ENCODE assay signal across 16 cellular contexts in the genomic region with DNA sequence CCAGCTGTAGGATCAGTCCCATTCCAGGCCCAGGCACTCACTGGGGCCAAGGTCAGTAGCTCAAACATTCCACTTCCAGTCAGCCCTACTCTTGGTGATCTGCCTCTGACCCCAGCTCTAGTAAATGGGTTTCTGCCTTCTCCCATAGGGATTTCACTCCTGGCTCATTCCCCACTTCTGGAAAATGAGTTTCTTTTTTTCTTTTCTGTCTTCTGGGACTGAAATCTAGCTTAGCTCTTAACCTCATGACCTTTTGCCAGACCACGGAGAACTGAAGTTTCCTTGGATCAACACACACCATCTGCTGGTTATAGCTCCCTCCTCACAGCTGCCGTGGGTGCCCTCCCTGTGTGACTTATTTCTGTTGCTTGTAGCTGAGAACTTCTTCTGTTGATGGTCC. TPM values are rescaled to one million over a fixed set of nuclear protein-coding genes. Genes with fewer than 3 reads are reported as not detected.
A peak's percentile ranks its signal among the peaks of the same experiment; 100 is the strongest.
DNase-seq lines count a peak whose midpoint lies in the region; ATAC-seq and TF ChIP-seq lines count a peak whose summit lies in the region.
"Had no signal": no experiment of that assay in that cellular context is flagged by ENCODE, and none has a peak within 500 bp of the region (broad histone marks: within the 10 kb centered on the region; RNA-seq: fewer than 3 reads in every experiment).

No MANE protein-coding gene starts in this region.

- H3K4me1 ChIP-seq in ACC112 (ENCODE audit: control insufficient read depth, insufficient read depth, low read length, unreplicated experiment) = peaks cover 21% of the 10 kb centered on the region
- H3K4me1 ChIP-seq in CD8-positive, alpha-beta T cell (ENCODE audit: insufficient read depth, low read length) = no peaks in the 10 kb centered on the region
- H3K4me1 ChIP-seq: neural progenitor cell, SJSA1, spleen had no signal

- no peaks in the 10 kb centered on the region for H3K79me2 ChIP-seq in ACC112 (ENCODE audit: control insufficient read depth, insufficient read depth, low read length, unreplicated experiment)

- peaks cover 6% of the 10 kb centered on the region for H3K9me3 Mint-ChIP-seq in CD8-positive, alpha-beta T cell
- H3K9me3 Mint-ChIP-seq: neural progenitor cell had no signal

- no peaks in the 10 kb centered on the region for H3K9me3 ChIP-seq in CD8-positive, alpha-beta T cell (ENCODE audit: low read length)
- H3K9me3 ChIP-seq: SJSA1 had no signal

- H3K4me3 Mint-ChIP-seq in CD8-positive, alpha-beta T cell = no peak overlapping the region
- H3K4me3 Mint-ChIP-seq: neural progenitor cell had no signal

- H3K36me3 ChIP-seq in ACC112 (ENCODE audit: insufficient read depth, low read length) (peaks cover 13% of the 10 kb centered on the region), brain microvascular endothelial cell (replicated peaks) (no peaks in the 10 kb centered on the region)
- no peaks in the 10 kb centered on the region for H3K36me3 ChIP-seq in CD8-positive, alpha-beta T cell (ENCODE audit: insufficient read depth, low read length)
- H3K36me3 ChIP-seq: neural progenitor cell, SJSA1, spleen had no signal

- TF ChIP-seq CTCF in HFF-Myc (IDR thresholded peaks at IDR 0.05; ENCODE audit: low read depth, low read length, missing control alignments) (no peak), brain microvascular endothelial cell (IDR thresholded peaks at IDR 0.05; ENCODE audit: low read depth, low read length, missing control alignments) (peak; percentile 37)
- TF ChIP-seq CTCF in CD8-positive, alpha-beta T cell (IDR thresholded peaks at IDR 0.05) = no peak

- H2AFZ ChIP-seq in ACC112 (ENCODE audit: low read length, unreplicated experiment) = no peak overlapping the region
- H2AFZ ChIP-seq: neural progenitor cell had no signal

- no peak overlapping the region for H3K27ac Mint-ChIP-seq in CD8-positive, alpha-beta T cell
- H3K27ac Mint-ChIP-seq: neural progenitor cell had no signal

- DNase-seq in HFF-Myc (ENCODE audit: extremely low read depth, low read depth) (peak; percentile 56), brain microvascular endothelial cell (no peak), iris pigment epithelial cell (ENCODE audit: low read depth) (peak; percentile 55), NCI-H2227 (lab: John Stamatoyannopoulos, UW; ENCODE audit: unreplicated experiment) (no peak)
- DNase-seq in CD8-positive, alpha-beta T cell = no peak
- DNase-seq: ACHN; central memory CD4-positive, alpha-beta T cell; hypothalamus; NCI-H1694 treated with DMSO at 0.1 percent for 48 hours; spleen had no signal

- no peaks in the 10 kb centered on the region for H3K4me1 Mint-ChIP-seq in CD8-positive, alpha-beta T cell (ENCODE audit: low read depth)
- H3K4me1 Mint-ChIP-seq: neural progenitor cell had no signal

- no peaks in the 10 kb centered on the region for H3K27me3 Mint-ChIP-seq in CD8-positive, alpha-beta T cell (ENCODE audit: low read depth)

- in situ Hi-C loops in brain microvascular endothelial cell (cut with HindIII; ENCODE audit: low pct_ligation_motif_present, low sequenced_read_pairs) = no loop called here

- intact Hi-C loops in CD8-positive, alpha-beta T cell (cut with DNase I, micrococcal nuclease) = no loop called here

- POLR2A ChIA-PET in CD8-positive, alpha-beta T cell (lab: Charles Lee) = no interaction called here

- CTCF ChIA-PET in CD8-positive, alpha-beta T cell (lab: Charles Lee) = no interaction called here

- H3K27ac ChIP-seq in ACC112 (ENCODE audit: low read depth, low read length) = peak overlapping the region; percentile 1
- no peak overlapping the region for H3K27ac ChIP-seq in brain microvascular endothelial cell
- H3K27ac ChIP-seq in CD8-positive, alpha-beta T cell (ENCODE audit: low read depth, low read length) = no peak overlapping the region
- H3K27ac ChIP-seq: neural progenitor cell, SJSA1, spleen had no signal

- no peaks in the 10 kb centered on the region for H3K36me3 Mint-ChIP-seq in CD8-positive, alpha-beta T cell
- H3K36me3 Mint-ChIP-seq: neural progenitor cell had no signal

- no peaks in the 10 kb centered on the region for H3K27me3 ChIP-seq in ACC112 (ENCODE audit: insufficient read depth, low read length)
- H3K27me3 ChIP-seq in brain microvascular endothelial cell (replicated peaks) = no peaks in the 10 kb centered on the region
- no peaks in the 10 kb centered on the region for H3K27me3 ChIP-seq in CD8-positive, alpha-beta T cell (ENCODE audit: insufficient read depth, low read length)
- H3K27me3 ChIP-seq: neural progenitor cell, SJSA1, spleen had no signal

- H3K4me3 ChIP-seq in ACC112 (ENCODE audit: low read depth, low read length) (no peak overlapping the region), HFF-Myc (replicated peaks; ENCODE audit: low read depth, low read length) (no peak overlapping the region), brain microvascular endothelial cell (ENCODE audit: low read depth, low read length) (no peak overlapping the region)
- no peak overlapping the region for H3K4me3 ChIP-seq in CD8-positive, alpha-beta T cell (ENCODE audit: low read depth, low read length)
- H3K4me3 ChIP-seq: neural progenitor cell, SJSA1, spleen had no signal

- ATAC-seq in CD8-positive, alpha-beta T cell = no peak
- no peak for ATAC-seq in HG02840 (IDR thresholded peaks at IDR 0.05; ENCODE audit: low FRiP score, unreplicated experiment)
- no peak for ATAC-seq in GM18502 (IDR thresholded peaks at IDR 0.05; ENCODE audit: poor library complexity, unreplicated experiment)

RNA-seq across cellular contexts. Expression of gene MME, which starts 21.3 kb away (rescaled TPM):
- total RNA-seq in CD8-positive, alpha-beta T cell = under 1 TPM; 0.81 to 0.86 TPM
- total RNA-seq: activated CD8-positive, alpha-beta memory T cell treated with anti-CD3 and anti-CD28 coated beads for 36 hours had no signal

Comparison
In these comparisons a context has a peak if more than half of its experiments do, and no peak if none do; other contexts are left out.
1. DNase-seq: peak in HFF-Myc (single experiment) and iris pigment epithelial cell (single experiment); none in brain microvascular endothelial cell (single experiment), CD8-positive, alpha-beta T cell (0 of 7) and NCI-H2227 (single experiment).